ENCODE assay signal across 25 cellular contexts in the genomic region with DNA sequence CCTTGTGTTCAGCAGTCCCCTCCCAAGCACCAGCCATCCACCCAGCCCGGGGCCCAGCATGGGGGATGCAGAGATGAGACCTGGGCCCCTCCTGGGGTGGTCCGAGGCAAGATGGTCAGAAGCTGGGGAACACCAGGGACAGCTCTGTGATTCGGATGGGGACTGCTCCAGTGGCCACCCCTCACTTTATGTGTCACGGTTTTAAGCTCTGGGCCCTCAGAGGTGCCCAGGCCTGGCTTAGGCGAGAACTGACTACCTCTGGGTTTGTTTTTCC.
"Had no signal": no experiment of that assay in that cellular context is flagged by ENCODE, and none has a peak within 500 bp of the region (broad histone marks: within the 10 kb centered on the region; RNA-seq: fewer than 3 reads in every experiment).

No MANE protein-coding gene starts in this region.

- H3K27ac ChIP-seq: dorsolateral prefrontal cortex, heart right ventricle, lower lobe of right lung, neural progenitor cell had no signal

- H3K4me1 ChIP-seq: heart right ventricle had no signal

- H3K27me3 Mint-ChIP-seq: activated naive CD8-positive, alpha-beta T cell treated with anti-CD3 and anti-CD28 coated beads for 36 hours; central memory CD8-positive, alpha-beta T cell; naive B cell; stimulated activated naive CD8-positive, alpha-beta T cell treated with anti-CD3 and anti-CD28 coated beads, Interleukin-15, Interleukin-2, amounts not matched to agents 100 ng/mL and 50 ng/mL, for 24 hours had no signal

- H3K36me3 ChIP-seq: neural progenitor cell had no signal

- H3K36me3 Mint-ChIP-seq: naive B cell had no signal

- DNase-seq: activated CD8-positive, alpha-beta memory T cell treated with anti-CD3 and anti-CD28 coated beads, Interleukin-2, amount 50 U/mL, for 48 hours; activated naive CD4-positive, alpha-beta T cell; activated naive CD8-positive, alpha-beta T cell treated with anti-CD3 and anti-CD28 coated beads for 36 hours; activated T-cell treated with anti-CD3 and anti-CD28 coated beads, Interleukin-2, amount 50 U/mL, for 4 hours; dorsolateral prefrontal cortex; heart right ventricle; islet precursor cell; left colon; lower lobe of right lung; mesendoderm; naive B cell; spleen; stimulated activated CD4-positive, alpha-beta T cell treated with anti-CD3 and anti-CD28 coated beads, Interleukin-4, amount 100 ng/mL, for 1 hour; T-helper 1 cell; T-helper 9 cell; testis; trophoblast cell had no signal

- FAIRE-seq: astrocyte, colon had no signal

- H3K27me3 ChIP-seq: dorsolateral prefrontal cortex, heart right ventricle, neural progenitor cell, spleen, testis had no signal

- H3K4me3 Mint-ChIP-seq: activated naive CD8-positive, alpha-beta T cell treated with anti-CD3 and anti-CD28 coated beads for 36 hours; activated T-cell treated with anti-CD3 and anti-CD28 coated beads, Interleukin-2, amount 50 U/mL, for 4 hours; central memory CD8-positive, alpha-beta T cell; neural progenitor cell; stimulated activated naive CD8-positive, alpha-beta T cell treated with anti-CD3 and anti-CD28 coated beads, Interleukin-15, Interleukin-2, amounts not matched to agents 100 ng/mL and 50 ng/mL, for 24 hours; WTC11 had no signal

- H3K4me3 ChIP-seq: dorsolateral prefrontal cortex, heart right ventricle, lower lobe of right lung, mucosa of descending colon, neural progenitor cell, spleen, testis had no signal

- H3K9me3 ChIP-seq: heart right ventricle, lower lobe of right lung, mucosa of descending colon, spleen, testis had no signal

- H3K9me3 Mint-ChIP-seq: activated naive CD8-positive, alpha-beta T cell treated with anti-CD3 and anti-CD28 coated beads for 36 hours; activated T-cell treated with anti-CD3 and anti-CD28 coated beads, Interleukin-2, amount 50 U/mL, for 4 hours; activated T-helper 2 cell treated with anti-CD3 and anti-CD28 coated beads, Interferon-gamma antibody, Interleukin-2, Interleukin-4, amounts not matched to agents 10 μg/mL and 5 μg/mL and 100 μg/mL, durations not matched to agents 14 hours and 24 hours and 36 hours; central memory CD8-positive, alpha-beta T cell; naive B cell; neural progenitor cell; stimulated activated naive CD8-positive, alpha-beta T cell treated with anti-CD3 and anti-CD28 coated beads, Interleukin-15, Interleukin-2, amounts not matched to agents 100 ng/mL and 50 ng/mL, for 24 hours; WTC11 had no signal

- ATAC-seq: activated T-cell treated with anti-CD3 and anti-CD28 coated beads, Interleukin-2, amount 50 U/mL, for 4 hours; left colon; mucosa of descending colon; WTC11 had no signal

- H3K27ac Mint-ChIP-seq: activated naive CD8-positive, alpha-beta T cell treated with anti-CD3 and anti-CD28 coated beads for 36 hours; activated T-helper 2 cell treated with anti-CD3 and anti-CD28 coated beads, Interferon-gamma antibody, Interleukin-2, Interleukin-4, amounts not matched to agents 10 μg/mL and 5 μg/mL and 100 μg/mL, durations not matched to agents 14 hours and 24 hours and 36 hours had no signal
